8 cellular contexts compared by ENCODE assay signal in the genomic region with DNA sequence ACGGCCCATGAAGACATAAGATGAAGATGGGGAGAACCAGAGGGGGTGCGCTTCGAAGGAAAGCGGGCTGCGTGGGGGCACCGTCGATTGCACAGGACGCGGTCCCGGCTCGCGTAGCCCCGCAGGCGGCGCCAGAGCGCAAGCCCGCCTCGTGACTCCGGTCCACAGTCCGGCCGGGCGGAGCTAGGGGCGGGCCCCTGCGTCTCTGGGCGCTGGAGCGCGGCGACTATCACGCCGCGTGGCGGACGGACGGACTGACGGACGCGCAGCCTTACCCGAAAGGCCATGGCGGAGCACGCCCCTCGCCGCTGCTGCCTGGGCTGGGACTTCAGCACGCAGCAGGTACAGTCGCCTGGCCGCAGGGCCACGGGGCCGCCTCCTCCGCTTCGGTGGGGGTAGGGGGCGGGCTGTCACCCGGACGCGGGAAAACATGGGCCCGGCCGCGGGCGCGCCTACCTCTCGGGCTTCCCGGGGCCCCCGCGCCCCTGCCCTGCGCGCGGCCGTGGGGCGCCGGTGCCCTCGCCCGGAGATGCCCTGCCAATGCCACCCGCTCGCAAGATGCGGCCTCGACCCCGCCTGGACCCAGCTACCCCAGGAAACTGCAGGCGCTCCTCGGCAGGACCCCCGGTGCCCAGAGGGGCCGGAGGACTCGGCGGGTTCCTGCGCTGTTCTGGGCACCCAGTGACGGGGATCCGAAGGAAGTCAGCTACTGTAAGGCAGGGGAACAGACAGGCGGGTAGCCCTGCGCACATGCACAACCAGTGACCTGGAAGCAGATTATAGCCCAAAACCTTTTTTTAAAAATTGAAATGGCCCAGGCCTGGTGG. TPM values are rescaled to one million over a fixed set of nuclear protein-coding genes. Genes with fewer than 3 reads are reported as not detected.
DNase-seq lines count a peak whose midpoint lies in the region; ATAC-seq and TF ChIP-seq lines count a peak whose summit lies in the region.

A gene (plus strand): TSS at position 202 of the 827 bp plus-strand sequence. CDS start 84 bp downstream, at position 286.

- DNase-seq in H7: peak; percentile 94
- peak; percentile 32 for DNase-seq in LNCaP clone FGC (ENCODE audit: low read depth)
- DNase-seq in T-cell: peak; percentile 31 to 79 (median 62)
- DNase-seq in amniotic stem cell (lab: John Stamatoyannopoulos, UW): peak; percentile 65
- peak; percentile 89 for DNase-seq in hepatic stellate cell (ENCODE audit: low spot score)
- DNase-seq in renal cortical epithelial cell (ENCODE audit: low read depth): peak; percentile 49
- DNase-seq in cerebellar nuclear complex (lab: John Stamatoyannopoulos, UW): no peak

- H3K4me3 ChIP-seq in H7 (ENCODE audit: insufficient read depth, low read depth, low read length): peak within 1 kb of the TSS; percentile 75
- H3K4me3 ChIP-seq in LNCaP clone FGC (ENCODE audit: low read depth, low read length): peak within 1 kb of the TSS; percentile 82

- H3K36me3 ChIP-seq in H7 (replicated peaks; ENCODE audit: control insufficient read depth, insufficient read depth, low read length): no peaks in the 10 kb centered on the region

- peak within 1 kb of the TSS in 2 of 3 donors; percentile 75 to 85 for H3K4me3 Mint-ChIP-seq in T-cell

- H3K27me3 Mint-ChIP-seq in T-cell: no peaks in the 10 kb centered on the region

- no peak within 1 kb of the TSS for H3K27ac Mint-ChIP-seq in T-cell

- peak; percentile 90 for TF ChIP-seq CTCF in LNCaP clone FGC (IDR thresholded peaks at IDR 0.05; ENCODE audit: control insufficient read depth, extremely low read depth, insufficient read depth)

- H3K9me3 Mint-ChIP-seq in T-cell: no peaks in the 10 kb centered on the region

- peak; percentile 97 to 98 (median 98) for ATAC-seq in T-cell (replicated peaks in 1 of 4)

- peak; percentile 23 for TF ChIP-seq POLR2A in GM10847 (IDR thresholded peaks at IDR 0.05; ENCODE audit: extremely low read depth, insufficient read length)

- H3K27me3 ChIP-seq in H7 (ENCODE audit: control insufficient read depth, insufficient read depth, low read length): peaks cover 5% of the 10 kb centered on the region; the same call in 1 of the 2 replicates

- H3K4me1 Mint-ChIP-seq in T-cell: peaks cover 3 to 6% (median 4%) of the 10 kb centered on the region in 3 donors

- POLR2A ChIA-PET in T-cell (lab: Charles Lee): interaction anchor here in 1 of 2 donors (1.1 kb wide), 1 partner anchor 182 kb away, joined by 4 read pairs; a partner anchor contains a TSS

- CTCF ChIA-PET in T-cell (lab: Charles Lee): interaction anchor here (0.5 to 2.3 kb wide), 11 partner anchors 9 to 372 kb away, joined by 3 to 19 read pairs (median 4); a partner anchor contains a TSS

- H3K36me3 Mint-ChIP-seq in T-cell: no peaks in the 10 kb centered on the region

RNA-seq across cellular contexts. Expression of the gene that starts here (rescaled TPM):
- total RNA-seq in H7 (2014; rRNA removed; shearing (Covaris generic)): 1.5 and 1.6 TPM in 2 replicates
- total RNA-seq in T-cell (1 to 10 TPM in 3 of 5 donors, under 1 TPM in 2; 0.59 to 1.9 (median 1.0) TPM), renal cortical epithelial cell (1.0 TPM in 2 replicates)

Comparison
In these comparisons a context has a peak if more than half of its experiments do, and no peak if none do; other contexts are left out.
1. DNase-seq: peak in H7 (single experiment), LNCaP clone FGC (single experiment), T-cell (34 of 34), amniotic stem cell (single experiment), hepatic stellate cell (single experiment) and renal cortical epithelial cell (single experiment); none in cerebellar nuclear complex (0 of 2).